In the genomic region with DNA sequence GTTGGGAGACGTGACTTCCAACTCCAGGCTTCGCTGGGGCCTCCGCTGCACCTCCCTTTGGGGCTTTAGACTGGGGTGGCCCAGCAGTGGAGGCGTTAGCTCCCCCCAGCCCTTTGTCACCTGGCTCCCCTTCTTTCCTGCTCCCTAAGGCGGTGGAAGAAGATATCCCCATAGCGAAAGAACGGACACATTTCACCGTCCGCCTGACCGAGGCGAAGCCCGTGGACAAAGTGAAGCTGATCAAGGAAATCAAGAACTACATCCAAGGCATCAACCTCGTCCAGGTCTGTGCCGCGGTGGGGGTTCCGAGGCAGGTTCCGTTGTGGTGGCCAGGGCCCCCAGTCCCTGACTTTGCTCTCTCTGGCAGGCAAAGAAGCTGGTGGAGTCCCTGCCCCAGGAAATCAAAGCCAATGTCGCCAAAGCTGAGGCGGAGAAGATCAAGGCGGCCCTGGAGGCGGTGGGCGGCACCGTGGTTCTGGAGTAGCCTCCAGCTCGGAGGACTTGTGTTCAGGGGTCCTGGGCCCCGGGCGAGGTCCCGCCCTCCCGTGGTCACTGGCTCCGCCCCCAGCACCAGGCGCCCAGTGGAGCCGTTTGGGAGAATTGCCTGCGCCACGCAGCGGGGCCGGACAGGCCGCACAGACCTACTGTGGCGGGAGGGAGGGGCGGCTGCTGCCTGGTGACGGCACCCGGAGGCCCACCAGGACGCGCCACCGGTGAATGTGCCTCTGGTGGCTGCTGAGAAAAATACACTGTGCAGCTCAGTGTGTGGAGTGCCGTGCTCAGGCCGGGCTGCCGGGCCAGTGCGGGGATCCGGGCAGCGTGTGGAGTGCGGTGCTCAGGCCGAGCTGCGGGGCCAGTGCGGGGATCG, we compare ENCODE assay signal across 17 cellular contexts. TPM values are rescaled to one million over a fixed set of nuclear protein-coding genes. Genes with fewer than 3 reads are reported as not detected.
A peak's percentile ranks its signal among the peaks of the same experiment; 100 is the strongest.
DNase-seq lines count a peak whose midpoint lies in the region; ATAC-seq and TF ChIP-seq lines count a peak whose summit lies in the region.
"Had no signal": no experiment of that assay in that cellular context is flagged by ENCODE, and none has a peak within 500 bp of the region (broad histone marks: within the 10 kb centered on the region; RNA-seq: fewer than 3 reads in every experiment).

No MANE protein-coding gene starts in this region.

- peak; percentile 32; the same call in 1 of the 2 replicates for TF ChIP-seq CTCF in SK-N-SH (IDR thresholded peaks at IDR 0.05)
- TF ChIP-seq CTCF in HEK293 (tag by site-specific recombination; IDR thresholded peaks at IDR 0.05): no peak
- no peak for TF ChIP-seq CTCF in endothelial cell (IDR thresholded peaks at IDR 0.05; ENCODE audit: unreplicated experiment)

- H2AFZ ChIP-seq in SK-N-SH (ENCODE audit: low read depth): no peak overlapping the region

- H3K4me3 Mint-ChIP-seq in endothelial cell (ENCODE audit: unreplicated experiment): peak overlapping the region; percentile 47
- H3K4me3 Mint-ChIP-seq: activated CD4-positive, alpha-beta T cell treated with anti-CD3 and anti-CD28 coated beads, Interleukin-2, amount 10 ng/mL, durations not matched to agents 7 days and 5 days; activated naive CD8-positive, alpha-beta T cell treated with anti-CD3 and anti-CD28 coated beads, Interleukin-2, amount 10 ng/mL, durations not matched to agents 7 days and 5 days; nephron progenitor cell had no signal

- H3K27me3 Mint-ChIP-seq in endothelial cell (ENCODE audit: unreplicated experiment): peaks cover 15% of the 10 kb centered on the region
- H3K27me3 Mint-ChIP-seq: activated CD4-positive, alpha-beta T cell treated with anti-CD3 and anti-CD28 coated beads, Interleukin-2, amount 10 ng/mL, durations not matched to agents 7 days and 5 days; activated naive CD8-positive, alpha-beta T cell treated with anti-CD3 and anti-CD28 coated beads, Interleukin-2, amount 10 ng/mL, durations not matched to agents 7 days and 5 days had no signal

- no peaks in the 10 kb centered on the region for H3K9me3 Mint-ChIP-seq in endothelial cell (ENCODE audit: unreplicated experiment)
- H3K9me3 Mint-ChIP-seq: activated CD4-positive, alpha-beta T cell treated with anti-CD3 and anti-CD28 coated beads, Interleukin-2, amount 10 ng/mL, durations not matched to agents 7 days and 5 days; activated naive CD8-positive, alpha-beta T cell treated with anti-CD3 and anti-CD28 coated beads, Interleukin-2, amount 10 ng/mL, durations not matched to agents 7 days and 5 days; nephron progenitor cell had no signal

- H3K9me3 ChIP-seq in SK-N-SH (no peaks in the 10 kb centered on the region), HEK293 (ENCODE audit: control insufficient read depth, insufficient read depth, low read depth, low read length) (no peaks in the 10 kb centered on the region)
- H3K9me3 ChIP-seq: BLaER1 treated with 17β-estradiol and CSF1 and Interleukin-3, amounts not matched to agents 10 nM and 100 nM; MG63; upper lobe of right lung had no signal

- peaks cover 52% of the 10 kb centered on the region for H3F3A ChIP-seq in SK-N-SH (replicated peaks; ENCODE audit: insufficient read depth)

- H4K20me1 ChIP-seq in SK-N-SH (ENCODE audit: insufficient read depth): peaks cover 4% of the 10 kb centered on the region

- no peak overlapping the region for H3K9ac ChIP-seq in SK-N-SH

- H3K4me2 ChIP-seq in SK-N-SH: no peak overlapping the region
- H3K4me2 ChIP-seq: BLaER1 treated with 17β-estradiol and CSF1 and Interleukin-3, amounts not matched to agents 10 nM and 100 nM had no signal

- H3K27ac ChIP-seq in SK-N-SH (ENCODE audit: low read depth in 2 of 2, low read length in 1 of 2) (no peak overlapping the region), HEK293 (ENCODE audit: extremely low read depth, low read depth, low read length) (peak overlapping the region; percentile 17; the same call in 1 of the 2 replicates)
- H3K27ac ChIP-seq: BLaER1 treated with 17β-estradiol and CSF1 and Interleukin-3, amounts not matched to agents 10 nM and 100 nM; dorsolateral prefrontal cortex; upper lobe of right lung had no signal

- DNase-seq in SK-N-SH (no peak), endothelial cell (ENCODE audit: low spot score) (no peak), iPS-NIHi7 (ENCODE audit: extremely low spot score) (no peak), DMS153 (lab: John Stamatoyannopoulos, UW) (no peak)
- DNase-seq: 8988T; activated CD4-positive, alpha-beta T cell treated with anti-CD3 and anti-CD28 coated beads, Interleukin-2, amount 10 ng/mL, durations not matched to agents 7 days and 5 days; activated naive CD8-positive, alpha-beta T cell treated with anti-CD3 and anti-CD28 coated beads, Interleukin-2, amount 10 ng/mL, durations not matched to agents 7 days and 5 days; MG63; NCI-H2029 treated with DMSO at 0.1 percent for 48 hours; NCI-H510A treated with DMSO at 0.1 percent for 48 hours; nephron progenitor cell; stimulated activated naive CD8-positive, alpha-beta T cell treated with anti-CD3 and anti-CD28 coated beads, Interleukin-15, Interleukin-2, amounts not matched to agents 100 U/mL and 50 U/mL, for 24 hours; upper lobe of right lung had no signal

- POLR2A ChIA-PET in SK-N-SH (lab: Yijun Ruan, JAX): interaction anchor here (0.7 to 3.0 kb wide), 3 partner anchors 11 to 159 kb away, joined by 3 to 9 read pairs (median 6); partner anchors contain the start of genes ARL16 and HGS
- POLR2A ChIA-PET in HEK293 (lab: Yijun Ruan, JAX): interaction anchor here (1.0 to 1.8 kb wide), 4 partner anchors 19 to 126 kb away, joined by 3 to 7 read pairs (median 4); partner anchors contain the start of genes ARL16, CCDC137, HGS and MCRIP1

- 96% methylated on average over 38 of the region's 54 CpGs for WGBS in SK-N-SH (ENCODE audit: low lambda C conversion rate)

- H3K4me3 ChIP-seq in SK-N-SH (ENCODE audit: low read depth in 2 of 2, low read length in 1 of 2) (no peak overlapping the region), HEK293 (ENCODE audit: low read depth, low read length) (no peak overlapping the region)
- H3K4me3 ChIP-seq: BLaER1 treated with 17β-estradiol and CSF1 and Interleukin-3, amounts not matched to agents 10 nM and 100 nM; dorsolateral prefrontal cortex; MG63; upper lobe of right lung had no signal

- no peaks in the 10 kb centered on the region for H3K9me2 ChIP-seq in SK-N-SH

- H3K27me3 ChIP-seq in SK-N-SH (ENCODE audit: insufficient read depth): no peaks in the 10 kb centered on the region
- H3K27me3 ChIP-seq: BLaER1 treated with 17β-estradiol and CSF1 and Interleukin-3, amounts not matched to agents 10 nM and 100 nM; dorsolateral prefrontal cortex; MG63; upper lobe of right lung had no signal

- H3K36me3 ChIP-seq in SK-N-SH (replicated peaks in 1 of 2; ENCODE audit: control insufficient read depth in 1 of 2, insufficient read depth in 2 of 2, low read length in 1 of 2): peaks cover 34 to 38% of the 10 kb centered on the region in 2 experiments
- peaks cover 19 to 55% of the 10 kb centered on the region in 2 experiments for H3K36me3 ChIP-seq in HEK293 (ENCODE audit: control insufficient read depth in 2 of 2, insufficient read depth in 1 of 2, low read length in 2 of 2)

- TF ChIP-seq EP300 in SK-N-SH (IDR thresholded peaks at IDR 0.05; ENCODE audit: borderline replicate concordance in 1 of 2, low read depth in 1 of 2, low read length in 1 of 2): no peak

- peaks cover 21% of the 10 kb centered on the region for H3K36me3 Mint-ChIP-seq in endothelial cell (ENCODE audit: low read depth, unreplicated experiment)

- CTCF ChIA-PET in SK-N-SH (lab: Yijun Ruan, JAX) (interaction anchor here (0.8 to 1.5 kb wide), 6 partner anchors 15 to 159 kb away, joined by 3 to 6 read pairs (median 4); partner anchors contain the start of genes ARL16 and HGS), HEK293 (lab: Yijun Ruan, JAX) (interaction anchor here (0.6 kb wide), 1 partner anchor 148 kb away, joined by 4 read pairs; no protein-coding TSS in a partner anchor)

- H3K4me1 ChIP-seq in SK-N-SH (ENCODE audit: control insufficient read depth in 1 of 2, insufficient read depth in 2 of 2, low read depth in 1 of 2, low read length in 1 of 2) (peaks cover 16 to 25% of the 10 kb centered on the region in 2 experiments), HEK293 (ENCODE audit: control insufficient read depth, insufficient read depth, low read length) (peaks cover 6% of the 10 kb centered on the region; the same call in 1 of the 2 replicates)

- no peak for TF ChIP-seq RAD21 in SK-N-SH (IDR thresholded peaks at IDR 0.05; ENCODE audit: low read length)

- H3K79me2 ChIP-seq in SK-N-SH (ENCODE audit: insufficient read depth): peaks cover 44% of the 10 kb centered on the region

- no peak for ATAC-seq in SK-N-SH treated with all-trans-retinoic acid at 6 μM for 48 hours
- ATAC-seq: stimulated activated naive CD8-positive, alpha-beta T cell treated with anti-CD3 and anti-CD28 coated beads, Interleukin-15, Interleukin-2, amounts not matched to agents 100 U/mL and 50 U/mL, for 24 hours; upper lobe of right lung had no signal

- no peak overlapping the region for H3K27ac Mint-ChIP-seq in endothelial cell (ENCODE audit: unreplicated experiment)
- H3K27ac Mint-ChIP-seq: activated CD4-positive, alpha-beta T cell treated with anti-CD3 and anti-CD28 coated beads, Interleukin-2, amount 10 ng/mL, durations not matched to agents 7 days and 5 days; nephron progenitor cell had no signal

- H3K4me1 Mint-ChIP-seq in endothelial cell (ENCODE audit: unreplicated experiment): peaks cover 21% of the 10 kb centered on the region

TF ChIP-seq in SK-N-SH treated with all-trans-retinoic acid at 6 μM for 48 hours, 23 proteins besides CTCF, POLR2A, EP300 and RAD21:
- no peak for TF ChIP-seq ESRRG (CRISPR knock-in tag; IDR thresholded peaks at IDR 0.05)
TF ChIP-seq in SK-N-SH treated with all-trans-retinoic acid at 6 μM for 48 hours: peak in this region for 0.

RNA-seq across cellular contexts. Expression of gene MRPL12, which starts 3.8 kb away (rescaled TPM):
- 255 and 322 TPM in 2 replicates for polyA plus RNA-seq in SK-N-SH (2012; rRNA removed)
- 191 and 244 TPM in 2 replicates for polyA plus RNA-seq in SK-N-SH (2012; cell fraction: cytosol; rRNA removed)
- polyA plus RNA-seq in SK-N-SH (2012; cell fraction: nucleus; rRNA removed): 113 and 204 TPM in 2 replicates
- total RNA-seq in endothelial cell (ENCODE audit: unreplicated experiment): 58.5 TPM

RNA-seq across cellular contexts. Expression of gene SLC25A10, which starts 5.1 kb away (rescaled TPM):
- polyA plus RNA-seq in SK-N-SH (2012; rRNA removed): 29.9 and 34.7 TPM in 2 replicates
- polyA plus RNA-seq in SK-N-SH (2012; cell fraction: cytosol; rRNA removed): 11.7 and 21.7 TPM in 2 replicates
- 44.0 and 46.7 TPM in 2 replicates for polyA plus RNA-seq in SK-N-SH (2012; cell fraction: nucleus; rRNA removed)
- total RNA-seq in endothelial cell (ENCODE audit: unreplicated experiment): 6.7 TPM

RNA-seq across cellular contexts. Expression of gene HGS, which starts 23.2 kb away (rescaled TPM):
- 184 and 192 TPM in 2 replicates for polyA plus RNA-seq in SK-N-SH (2012; rRNA removed)
- polyA plus RNA-seq in SK-N-SH (2012; cell fraction: cytosol; rRNA removed): 53.4 and 74.7 TPM in 2 replicates
- polyA plus RNA-seq in SK-N-SH (2012; cell fraction: nucleus; rRNA removed): 726 and 951 TPM in 2 replicates
- 142 TPM for total RNA-seq in endothelial cell (ENCODE audit: unreplicated experiment)

RNA-seq across cellular contexts. Expression of gene ARL16, which starts 23.4 kb away (rescaled TPM):
- polyA plus RNA-seq in SK-N-SH (2012; rRNA removed): 148 and 166 TPM in 2 replicates
- 127 and 132 TPM in 2 replicates for polyA plus RNA-seq in SK-N-SH (2012; cell fraction: cytosol; rRNA removed)
- 281 and 480 TPM in 2 replicates for polyA plus RNA-seq in SK-N-SH (2012; cell fraction: nucleus; rRNA removed)
- 54.0 TPM for total RNA-seq in endothelial cell (ENCODE audit: unreplicated experiment)

RNA-seq across cellular contexts. Expression of gene CCDC137, which starts 40.5 kb away (rescaled TPM):
- polyA plus RNA-seq in SK-N-SH (2012; rRNA removed): 55.1 and 62.4 TPM in 2 replicates
- 50.3 and 52.9 TPM in 2 replicates for polyA plus RNA-seq in SK-N-SH (2012; cell fraction: cytosol; rRNA removed)
- polyA plus RNA-seq in SK-N-SH (2012; cell fraction: nucleus; rRNA removed): 72.5 and 89.0 TPM in 2 replicates
- 31.8 TPM for total RNA-seq in endothelial cell (ENCODE audit: unreplicated experiment)

Comparison
In these comparisons a context has a peak if more than half of its experiments do, and no peak if none do; other contexts are left out.
1. Of the 4 proteins assayed by ChIP-seq in both HEK293 and SK-N-SH: peak only in HEK293: none; only in SK-N-SH: CTCF; in both: none; in neither: 3.